ENCODE assay signal across 1 cellular context in the genomic region with DNA sequence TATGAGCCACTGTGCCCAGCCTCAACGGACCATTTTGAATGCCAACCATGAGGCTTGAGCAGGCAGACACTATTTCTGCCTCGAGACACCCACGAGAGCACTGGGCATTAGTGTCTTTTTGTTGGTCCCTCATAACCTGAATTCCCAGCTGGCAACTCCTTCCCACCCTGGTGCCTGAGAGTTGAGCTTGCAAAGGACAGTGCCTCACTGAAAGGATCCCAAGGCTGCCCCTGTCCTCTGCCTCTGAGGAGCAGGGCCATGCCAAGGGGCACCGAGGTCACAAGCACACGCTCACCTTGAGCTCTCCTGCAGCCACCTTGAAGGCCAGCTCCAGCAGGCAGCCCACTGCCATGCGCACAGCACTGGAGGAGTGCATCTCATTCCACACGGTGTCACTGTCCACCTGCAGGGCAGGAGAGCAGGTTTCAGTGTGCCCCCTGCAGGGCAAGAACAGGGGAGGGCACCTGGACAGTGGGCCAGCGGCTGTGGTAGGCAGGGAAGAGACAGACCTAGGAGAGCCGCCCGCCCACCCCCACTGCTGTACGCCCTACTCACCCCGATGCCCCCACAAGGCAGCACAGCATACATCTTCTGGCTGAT.
TF ChIP-seq lines count a peak whose summit lies in the region.

No MANE protein-coding gene starts in this region.

TF ChIP-seq in HepG2, 621 proteins besides CTCF, POLR2A, EP300 and RAD21 (continued from another document and continues in another):
- TF ChIP-seq ZNF484 (CRISPR knock-in tag; IDR thresholded peaks at IDR 0.05; ENCODE audit: borderline replicate concordance, low read depth) (no peak), ZNF180 (CRISPR knock-in tag; IDR thresholded peaks at IDR 0.05; ENCODE audit: borderline replicate concordance, low read depth) (no peak), PAWR (CRISPR knock-in tag; IDR thresholded peaks at IDR 0.05; ENCODE audit: borderline replicate concordance) (no peak), ELK4 (CRISPR knock-in tag; IDR thresholded peaks at IDR 0.05; ENCODE audit: borderline replicate concordance) (no peak), ZBTB21 (CRISPR knock-in tag; IDR thresholded peaks at IDR 0.05) (no peak), FOXA1 (IDR thresholded peaks at IDR 0.05) (no peak), FOXA1 (CRISPR knock-in tag; IDR thresholded peaks at IDR 0.05) (peak; percentile 62), NFKBIZ (CRISPR knock-in tag; IDR thresholded peaks at IDR 0.05) (no peak), FOXA3 (CRISPR knock-in tag; IDR thresholded peaks at IDR 0.05) (peak; percentile 42), KLF15 (CRISPR knock-in tag; IDR thresholded peaks at IDR 0.05; ENCODE audit: borderline replicate concordance) (no peak), ZNF552 (CRISPR knock-in tag; IDR thresholded peaks at IDR 0.05; ENCODE audit: borderline replicate concordance) (no peak), ZNF260 (CRISPR knock-in tag; IDR thresholded peaks at IDR 0.05; ENCODE audit: borderline replicate concordance, low read depth) (no peak), CENPT (CRISPR knock-in tag; IDR thresholded peaks at IDR 0.05; ENCODE audit: low read depth) (no peak; the same call in 1 of the 2 replicates), ZNF850 (CRISPR knock-in tag; conservative IDR thresholded peaks at IDR 0.05) (no peak), ZBTB46 (CRISPR knock-in tag; IDR thresholded peaks at IDR 0.05; ENCODE audit: borderline replicate concordance) (0 out of 2 replicates have a peak, but pooled peaks have one; percentile 32), ISL2 (CRISPR knock-in tag; IDR thresholded peaks at IDR 0.05) (no peak), HDAC2 (CRISPR knock-in tag; IDR thresholded peaks at IDR 0.05) (peak; percentile 68; the same call in 1 of the 2 replicates), ARNT (IDR thresholded peaks at IDR 0.05) (no peak), ZNF251 (CRISPR knock-in tag; IDR thresholded peaks at IDR 0.05) (no peak), SIN3A (IDR thresholded peaks at IDR 0.05; ENCODE audit: borderline replicate concordance, low read depth, low read length) (no peak), RFXANK (CRISPR knock-in tag; IDR thresholded peaks at IDR 0.05) (no peak), TGIF2 (CRISPR knock-in tag; IDR thresholded peaks at IDR 0.05) (0 out of 2 replicates have a peak, but pooled peaks have one; percentile 41), HOXA7 (CRISPR knock-in tag; IDR thresholded peaks at IDR 0.05) (no peak), DNMT3B (CRISPR knock-in tag; conservative IDR thresholded peaks at IDR 0.05) (no peak), SMARCE1 (IDR thresholded peaks at IDR 0.05; ENCODE audit: borderline replicate concordance) (no peak), ZIK1 (CRISPR knock-in tag; IDR thresholded peaks at IDR 0.05; ENCODE audit: borderline replicate concordance, low read depth) (no peak), PRDM15 (CRISPR knock-in tag; IDR thresholded peaks at IDR 0.05) (no peak), FIP1L1 (IDR thresholded peaks at IDR 0.05; ENCODE audit: borderline replicate concordance, insufficient read depth, low read depth, low read length) (no peak), ZNF383 (CRISPR knock-in tag; IDR thresholded peaks at IDR 0.05; ENCODE audit: borderline replicate concordance) (no peak), ONECUT2 (CRISPR knock-in tag; IDR thresholded peaks at IDR 0.05) (no peak), ZNF441 (CRISPR knock-in tag; IDR thresholded peaks at IDR 0.05; ENCODE audit: borderline replicate concordance) (no peak), PLSCR1 (CRISPR knock-in tag; IDR thresholded peaks at IDR 0.05; ENCODE audit: borderline replicate concordance) (no peak), HNRNPH1 (optimal IDR thresholded peaks at IDR 0.05; ENCODE audit: low read depth, low read length) (no peak)
- TF ChIP-seq, protein P1, sequence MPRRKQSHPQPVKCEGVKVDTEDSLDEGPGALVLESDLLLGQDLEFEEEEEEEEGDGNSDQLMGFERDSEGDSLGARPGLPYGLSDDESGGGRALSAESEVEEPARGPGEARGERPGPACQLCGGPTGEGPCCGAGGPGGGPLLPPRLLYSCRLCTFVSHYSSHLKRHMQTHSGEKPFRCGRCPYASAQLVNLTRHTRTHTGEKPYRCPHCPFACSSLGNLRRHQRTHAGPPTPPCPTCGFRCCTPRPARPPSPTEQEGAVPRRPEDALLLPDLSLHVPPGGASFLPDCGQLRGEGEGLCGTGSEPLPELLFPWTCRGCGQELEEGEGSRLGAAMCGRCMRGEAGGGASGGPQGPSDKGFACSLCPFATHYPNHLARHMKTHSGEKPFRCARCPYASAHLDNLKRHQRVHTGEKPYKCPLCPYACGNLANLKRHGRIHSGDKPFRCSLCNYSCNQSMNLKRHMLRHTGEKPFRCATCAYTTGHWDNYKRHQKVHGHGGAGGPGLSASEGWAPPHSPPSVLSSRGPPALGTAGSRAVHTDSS (CRISPR knock-in tag; conservative IDR thresholded peaks at IDR 0.05): no peak
- TF ChIP-seq, protein P2, sequence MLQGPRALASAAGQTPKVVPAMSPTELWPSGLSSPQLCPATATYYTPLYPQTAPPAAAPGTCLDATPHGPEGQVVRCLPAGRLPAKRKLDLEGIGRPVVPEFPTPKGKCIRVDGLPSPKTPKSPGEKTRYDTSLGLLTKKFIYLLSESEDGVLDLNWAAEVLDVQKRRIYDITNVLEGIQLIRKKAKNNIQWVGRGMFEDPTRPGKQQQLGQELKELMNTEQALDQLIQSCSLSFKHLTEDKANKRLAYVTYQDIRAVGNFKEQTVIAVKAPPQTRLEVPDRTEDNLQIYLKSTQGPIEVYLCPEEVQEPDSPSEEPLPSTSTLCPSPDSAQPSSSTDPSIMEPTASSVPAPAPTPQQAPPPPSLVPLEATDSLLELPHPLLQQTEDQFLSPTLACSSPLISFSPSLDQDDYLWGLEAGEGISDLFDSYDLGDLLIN (CRISPR knock-in tag; IDR thresholded peaks at IDR 0.05; ENCODE audit: borderline replicate concordance): no peak
- TF ChIP-seq, protein P3, sequence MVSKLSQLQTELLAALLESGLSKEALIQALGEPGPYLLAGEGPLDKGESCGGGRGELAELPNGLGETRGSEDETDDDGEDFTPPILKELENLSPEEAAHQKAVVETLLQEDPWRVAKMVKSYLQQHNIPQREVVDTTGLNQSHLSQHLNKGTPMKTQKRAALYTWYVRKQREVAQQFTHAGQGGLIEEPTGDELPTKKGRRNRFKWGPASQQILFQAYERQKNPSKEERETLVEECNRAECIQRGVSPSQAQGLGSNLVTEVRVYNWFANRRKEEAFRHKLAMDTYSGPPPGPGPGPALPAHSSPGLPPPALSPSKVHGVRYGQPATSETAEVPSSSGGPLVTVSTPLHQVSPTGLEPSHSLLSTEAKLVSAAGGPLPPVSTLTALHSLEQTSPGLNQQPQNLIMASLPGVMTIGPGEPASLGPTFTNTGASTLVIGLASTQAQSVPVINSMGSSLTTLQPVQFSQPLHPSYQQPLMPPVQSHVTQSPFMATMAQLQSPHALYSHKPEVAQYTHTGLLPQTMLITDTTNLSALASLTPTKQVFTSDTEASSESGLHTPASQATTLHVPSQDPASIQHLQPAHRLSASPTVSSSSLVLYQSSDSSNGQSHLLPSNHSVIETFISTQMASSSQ (IDR thresholded peaks at IDR 0.05; ENCODE audit: low read depth): no peak
- TF ChIP-seq, protein P3 (CRISPR knock-in tag; IDR thresholded peaks at IDR 0.05; ENCODE audit: borderline replicate concordance): 0 out of 2 replicates have a peak, but pooled peaks have one; percentile 32
- TF ChIP-seq, protein P4, sequence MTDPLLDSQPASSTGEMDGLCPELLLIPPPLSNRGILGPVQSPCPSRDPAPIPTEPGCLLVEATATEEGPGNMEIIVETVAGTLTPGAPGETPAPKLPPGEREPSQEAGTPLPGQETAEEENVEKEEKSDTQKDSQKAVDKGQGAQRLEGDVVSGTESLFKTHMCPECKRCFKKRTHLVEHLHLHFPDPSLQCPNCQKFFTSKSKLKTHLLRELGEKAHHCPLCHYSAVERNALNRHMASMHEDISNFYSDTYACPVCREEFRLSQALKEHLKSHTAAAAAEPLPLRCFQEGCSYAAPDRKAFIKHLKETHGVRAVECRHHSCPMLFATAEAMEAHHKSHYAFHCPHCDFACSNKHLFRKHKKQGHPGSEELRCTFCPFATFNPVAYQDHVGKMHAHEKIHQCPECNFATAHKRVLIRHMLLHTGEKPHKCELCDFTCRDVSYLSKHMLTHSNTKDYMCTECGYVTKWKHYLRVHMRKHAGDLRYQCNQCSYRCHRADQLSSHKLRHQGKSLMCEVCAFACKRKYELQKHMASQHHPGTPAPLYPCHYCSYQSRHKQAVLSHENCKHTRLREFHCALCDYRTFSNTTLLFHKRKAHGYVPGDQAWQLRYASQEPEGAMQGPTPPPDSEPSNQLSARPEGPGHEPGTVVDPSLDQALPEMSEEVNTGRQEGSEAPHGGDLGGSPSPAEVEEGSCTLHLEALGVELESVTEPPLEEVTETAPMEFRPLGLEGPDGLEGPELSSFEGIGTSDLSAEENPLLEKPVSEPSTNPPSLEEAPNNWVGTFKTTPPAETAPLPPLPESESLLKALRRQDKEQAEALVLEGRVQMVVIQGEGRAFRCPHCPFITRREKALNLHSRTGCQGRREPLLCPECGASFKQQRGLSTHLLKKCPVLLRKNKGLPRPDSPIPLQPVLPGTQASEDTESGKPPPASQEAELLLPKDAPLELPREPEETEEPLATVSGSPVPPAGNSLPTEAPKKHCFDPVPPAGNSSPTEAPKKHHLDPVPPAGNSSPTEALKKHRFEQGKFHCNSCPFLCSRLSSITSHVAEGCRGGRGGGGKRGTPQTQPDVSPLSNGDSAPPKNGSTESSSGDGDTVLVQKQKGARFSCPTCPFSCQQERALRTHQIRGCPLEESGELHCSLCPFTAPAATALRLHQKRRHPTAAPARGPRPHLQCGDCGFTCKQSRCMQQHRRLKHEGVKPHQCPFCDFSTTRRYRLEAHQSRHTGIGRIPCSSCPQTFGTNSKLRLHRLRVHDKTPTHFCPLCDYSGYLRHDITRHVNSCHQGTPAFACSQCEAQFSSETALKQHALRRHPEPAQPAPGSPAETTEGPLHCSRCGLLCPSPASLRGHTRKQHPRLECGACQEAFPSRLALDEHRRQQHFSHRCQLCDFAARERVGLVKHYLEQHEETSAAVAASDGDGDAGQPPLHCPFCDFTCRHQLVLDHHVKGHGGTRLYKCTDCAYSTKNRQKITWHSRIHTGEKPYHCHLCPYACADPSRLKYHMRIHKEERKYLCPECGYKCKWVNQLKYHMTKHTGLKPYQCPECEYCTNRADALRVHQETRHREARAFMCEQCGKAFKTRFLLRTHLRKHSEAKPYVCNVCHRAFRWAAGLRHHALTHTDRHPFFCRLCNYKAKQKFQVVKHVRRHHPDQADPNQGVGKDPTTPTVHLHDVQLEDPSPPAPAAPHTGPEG (CRISPR knock-in tag; IDR thresholded peaks at IDR 0.05): no peak
